ENCODE assay signal across 30 cellular contexts in the genomic region with DNA sequence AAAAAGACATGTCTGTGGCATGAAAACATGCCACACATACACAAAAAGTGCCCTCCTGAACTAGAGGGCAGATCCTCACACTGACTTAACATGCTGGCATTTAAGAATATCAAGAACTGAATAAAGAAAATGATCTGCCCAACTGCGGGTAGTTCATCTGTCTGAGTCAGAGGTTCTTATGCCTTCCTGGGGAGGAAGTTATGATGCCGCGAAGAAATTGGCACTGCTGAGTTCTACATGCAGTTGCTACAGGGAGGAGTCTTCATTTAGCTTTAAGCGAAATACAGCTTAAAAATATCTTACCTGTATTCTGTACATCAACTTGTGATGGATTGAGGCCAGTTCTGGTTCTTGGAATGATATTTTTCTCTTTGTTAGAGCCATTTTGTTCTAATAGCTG.
"Had no signal": no experiment of that assay in that cellular context is flagged by ENCODE, and none has a peak within 500 bp of the region (broad histone marks: within the 10 kb centered on the region; RNA-seq: fewer than 3 reads in every experiment).

No MANE protein-coding gene starts in this region.

- ATAC-seq: gastrocnemius medialis; mucosa of descending colon; pancreas; stimulated activated naive B cell treated with anti-CD40 and anti-IgM and Interleukin-4, amounts not matched to agents 10 μg/mL and 1 μg/mL and 100 μg/mL, for 72 hours; upper lobe of right lung had no signal

- H3K27me3 ChIP-seq: brain microvascular endothelial cell, gastrocnemius medialis, pancreas, sigmoid colon, stomach, tibial artery, upper lobe of right lung had no signal

- H3K4me3 ChIP-seq: gastrocnemius medialis, left ventricle myocardium inferior, mucosa of descending colon, pancreas, prostate gland, sigmoid colon, stomach, tibial artery, upper lobe of right lung had no signal

- H3K27ac Mint-ChIP-seq: activated CD4-positive, alpha-beta memory T cell treated with anti-CD3 and anti-CD28 coated beads for 36 hours; activated CD4-positive, alpha-beta T cell treated with anti-CD3 and anti-CD28 coated beads, Interleukin-2, amount 10 ng/mL, durations not matched to agents 24 days and 14 days; activated naive CD4-positive, alpha-beta T cell treated with anti-CD3 and anti-CD28 coated beads, Interleukin-2, amount 10 ng/mL, durations not matched to agents 7 days and 5 days; activated naive CD8-positive, alpha-beta T cell treated with anti-CD3 and anti-CD28 coated beads, Interleukin-2, amount 10 ng/mL, durations not matched to agents 7 days and 5 days; activated T-cell treated with anti-CD3 and anti-CD28 coated beads, Interleukin-2, amount 50 U/mL, for 24 hours; endodermal cell; nephron; stimulated activated naive B cell treated with anti-CD40 and anti-IgM and Interleukin-4, amounts not matched to agents 10 μg/mL and 1 μg/mL and 100 μg/mL, for 72 hours; T-helper 1 cell treated with Interleukin-12 subunit alpha and Interleukin-12 subunit beta and Interleukin-4 antibody, amounts not matched to agents 30 μg/mL and 1 μg/mL, for 36 hours had no signal

- DNase-seq: activated CD4-positive, alpha-beta memory T cell treated with anti-CD3 and anti-CD28 coated beads for 36 hours; activated CD4-positive, alpha-beta T cell treated with anti-CD3 and anti-CD28 coated beads, Interleukin-2, amount 10 ng/mL, durations not matched to agents 24 days and 14 days; activated CD4-positive, CD25-positive, alpha-beta regulatory T cell treated with anti-CD3 and anti-CD28 coated beads, Interleukin-2, amount 50 U/mL, for 72 hours; activated CD8-positive, alpha-beta memory T cell treated with anti-CD3 and anti-CD28 coated beads, Interleukin-2, amount 50 U/mL, for 48 hours; activated gamma-delta T cell; activated naive CD4-positive, alpha-beta T cell treated with anti-CD3 and anti-CD28 coated beads, Interleukin-2, amount 10 ng/mL, durations not matched to agents 7 days and 5 days; activated naive CD8-positive, alpha-beta T cell treated with anti-CD3 and anti-CD28 coated beads, Interleukin-2, amount 10 ng/mL, durations not matched to agents 7 days and 5 days; activated T-cell treated with anti-CD3 and anti-CD28 coated beads, Interleukin-2, amount 50 U/mL, for 24 hours; amniotic stem cell; brain microvascular endothelial cell; central memory CD4-positive, alpha-beta T cell; endodermal cell; gastrocnemius medialis; glutamatergic neuron; islet precursor cell; left ventricle myocardium inferior; mucosa of descending colon; sigmoid colon; small intestine; stimulated activated CD4-positive, alpha-beta T cell treated with anti-CD3 and anti-CD28 coated beads, Interleukin-4, amount 100 ng/mL, for 24 hours; stimulated activated naive B cell treated with anti-CD40 and anti-IgM and Interleukin-4, amounts not matched to agents 10 μg/mL and 1 μg/mL and 100 μg/mL, for 72 hours; stomach; T-helper 9 cell; tibial artery; upper lobe of right lung; WERI-Rb-1 had no signal

- H3K27ac ChIP-seq: brain microvascular endothelial cell, gastrocnemius medialis, left ventricle myocardium inferior, pancreas, sigmoid colon, stomach, upper lobe of right lung, WERI-Rb-1 had no signal

- H3K4me3 Mint-ChIP-seq: activated CD4-positive, alpha-beta memory T cell treated with anti-CD3 and anti-CD28 coated beads for 36 hours; activated CD4-positive, alpha-beta T cell treated with anti-CD3 and anti-CD28 coated beads, Interleukin-2, amount 10 ng/mL, durations not matched to agents 24 days and 14 days; activated naive CD4-positive, alpha-beta T cell treated with anti-CD3 and anti-CD28 coated beads, Interleukin-2, amount 10 ng/mL, durations not matched to agents 7 days and 5 days; activated naive CD8-positive, alpha-beta T cell treated with anti-CD3 and anti-CD28 coated beads, Interleukin-2, amount 10 ng/mL, durations not matched to agents 7 days and 5 days; activated T-cell treated with anti-CD3 and anti-CD28 coated beads, Interleukin-2, amount 50 U/mL, for 24 hours; endodermal cell; nephron; stimulated activated naive B cell treated with anti-CD40 and anti-IgM and Interleukin-4, amounts not matched to agents 10 μg/mL and 1 μg/mL and 100 μg/mL, for 72 hours; T-helper 1 cell treated with Interleukin-12 subunit alpha and Interleukin-12 subunit beta and Interleukin-4 antibody, amounts not matched to agents 30 μg/mL and 1 μg/mL, for 36 hours had no signal

- H3K9me3 Mint-ChIP-seq: activated CD4-positive, alpha-beta memory T cell treated with anti-CD3 and anti-CD28 coated beads for 36 hours; activated naive CD8-positive, alpha-beta T cell treated with anti-CD3 and anti-CD28 coated beads, Interleukin-2, amount 10 ng/mL, durations not matched to agents 7 days and 5 days; activated T-cell treated with anti-CD3 and anti-CD28 coated beads, Interleukin-2, amount 50 U/mL, for 24 hours; nephron; stimulated activated naive B cell treated with anti-CD40 and anti-IgM and Interleukin-4, amounts not matched to agents 10 μg/mL and 1 μg/mL and 100 μg/mL, for 72 hours; T-helper 1 cell treated with Interleukin-12 subunit alpha and Interleukin-12 subunit beta and Interleukin-4 antibody, amounts not matched to agents 30 μg/mL and 1 μg/mL, for 36 hours had no signal

- H3K27me3 Mint-ChIP-seq: activated CD4-positive, alpha-beta memory T cell treated with anti-CD3 and anti-CD28 coated beads for 36 hours; activated CD4-positive, alpha-beta T cell treated with anti-CD3 and anti-CD28 coated beads, Interleukin-2, amount 10 ng/mL, durations not matched to agents 24 days and 14 days; activated naive CD4-positive, alpha-beta T cell treated with anti-CD3 and anti-CD28 coated beads, Interleukin-2, amount 10 ng/mL, durations not matched to agents 7 days and 5 days; activated naive CD8-positive, alpha-beta T cell treated with anti-CD3 and anti-CD28 coated beads, Interleukin-2, amount 10 ng/mL, durations not matched to agents 7 days and 5 days; activated T-cell treated with anti-CD3 and anti-CD28 coated beads, Interleukin-2, amount 50 U/mL, for 24 hours; stimulated activated naive B cell treated with anti-CD40 and anti-IgM and Interleukin-4, amounts not matched to agents 10 μg/mL and 1 μg/mL and 100 μg/mL, for 72 hours had no signal
